In genomic region chr1:178055779-178056471, GRCh38 we compare ENCODE assay signal across 8 cellular contexts. TPM values are rescaled to one million over a fixed set of nuclear protein-coding genes. Genes with fewer than 3 reads are reported as not detected.
A peak's percentile ranks its signal among the peaks of the same experiment; 100 is the strongest.
DNase-seq lines count a peak whose midpoint lies in the region; ATAC-seq and TF ChIP-seq lines count a peak whose summit lies in the region.
"Had no signal": no experiment of that assay in that cellular context is flagged by ENCODE, and none has a peak within 500 bp of the region (broad histone marks: within the 10 kb centered on the region; RNA-seq: fewer than 3 reads in every experiment).

No MANE protein-coding gene starts in this region.

- peaks cover 0 to 1% of the 10 kb centered on the region in 2 donors for H3K27me3 Mint-ChIP-seq in CD8-positive, alpha-beta memory T cell

- DNase-seq in SIG-M5 (lab: John Stamatoyannopoulos, UW) (peak; percentile 73), left cardiac atrium (no peak), thyroid gland (no peak), NCI-H1105 treated with DMSO at 0.1 percent for 48 hours (lab: John Stamatoyannopoulos, UW) (no peak)
- DNase-seq in CD8-positive, alpha-beta memory T cell = no peak

- H3K27ac ChIP-seq in thyroid gland = peak overlapping the region in 2 of 3 donors; percentile 48 to 53
- no peak overlapping the region for H3K27ac ChIP-seq in CD8-positive, alpha-beta memory T cell (ENCODE audit: low read depth, low read length)

- peaks cover 0 to 26% of the 10 kb centered on the region in 2 donors for H3K4me1 ChIP-seq in thyroid gland
- H3K4me1 ChIP-seq in CD8-positive, alpha-beta memory T cell (ENCODE audit: insufficient read depth, low read length) = no peaks in the 10 kb centered on the region

- no peak overlapping the region for H3K27ac Mint-ChIP-seq in CD8-positive, alpha-beta memory T cell

- H3K36me3 ChIP-seq in thyroid gland = no peaks in the 10 kb centered on the region
- H3K36me3 ChIP-seq in CD8-positive, alpha-beta memory T cell (ENCODE audit: insufficient read depth, low read length) = no peaks in the 10 kb centered on the region

- no peak for TF ChIP-seq POLR2A in thyroid gland (IDR thresholded peaks at IDR 0.05)

- H3K4me3 ChIP-seq in thyroid gland (replicated peaks in 1 of 3) = no peak overlapping the region
- no peak overlapping the region for H3K4me3 ChIP-seq in CD8-positive, alpha-beta memory T cell (ENCODE audit: low read length)

- CTCF ChIA-PET in CD8-positive, alpha-beta memory T cell (lab: Charles Lee) = no interaction called here

- H3K4me1 Mint-ChIP-seq in CD8-positive, alpha-beta memory T cell = no peaks in the 10 kb centered on the region

- WGBS in thyroid gland, 2 donors = 71 to 78% methylated on average over 8 of the region's 8 CpGs

- H3K36me3 Mint-ChIP-seq in CD8-positive, alpha-beta memory T cell = no peaks in the 10 kb centered on the region

- H3K27me3 ChIP-seq in thyroid gland = no peaks in the 10 kb centered on the region
- H3K27me3 ChIP-seq in CD8-positive, alpha-beta memory T cell (ENCODE audit: insufficient read depth, low read length, poor library complexity, severe bottlenecking) = no peaks in the 10 kb centered on the region

- ATAC-seq in GM19438 (IDR thresholded peaks at IDR 0.05; ENCODE audit: low read depth, unreplicated experiment) (peak; percentile 88), HG03139 (IDR thresholded peaks at IDR 0.05; ENCODE audit: unreplicated experiment) (peak; percentile 87), left cardiac atrium (peak; percentile 16 to 63)

- H3K9me3 Mint-ChIP-seq in CD8-positive, alpha-beta memory T cell = peaks cover 0 to 5% (median 2%) of the 10 kb centered on the region in 5 donors

- no peaks in the 10 kb centered on the region for H3K9me3 ChIP-seq in thyroid gland
- no peaks in the 10 kb centered on the region for H3K9me3 ChIP-seq in CD8-positive, alpha-beta memory T cell (ENCODE audit: low read length)

- no peak for TF ChIP-seq CTCF in thyroid gland (IDR thresholded peaks at IDR 0.05)

- intact Hi-C loops in left cardiac atrium (cut with DNase I) (loop anchor here in 1 of 2 donors (5.0 kb wide), 1 partner anchor 36 kb away; the partner anchor contains the start of gene RASAL2), thyroid gland (cut with DNase I) (no loop called here)

- no peak overlapping the region for H3K4me3 Mint-ChIP-seq in CD8-positive, alpha-beta memory T cell

- POLR2A ChIA-PET in CD8-positive, alpha-beta memory T cell (lab: Charles Lee) = no interaction called here

RNA-seq across cellular contexts. Expression of gene RASAL2, which starts 38.0 kb away (rescaled TPM):
- 10 to 100 TPM; 16.9 to 27.8 TPM for total RNA-seq in left cardiac atrium
- total RNA-seq in thyroid gland = 10 to 100 TPM; 17.9 to 27.3 (median 23.5) TPM
- under 1 TPM; 0.04 to 0.07 TPM for total RNA-seq in CD8-positive, alpha-beta memory T cell
- not detected for polyA plus RNA-seq in CD8-positive, alpha-beta memory T cell
- total RNA-seq: activated CD8-positive, alpha-beta memory T cell treated with anti-CD3 and anti-CD28 coated beads for 36 hours had no signal

Comparison
In these comparisons a context has a peak if more than half of its experiments do, and no peak if none do; other contexts are left out.
1. RNA of gene RASAL2, which starts 38.0 kb away (total RNA-seq): 16.9 to 27.8 TPM in left cardiac atrium and 17.9 to 27.3 TPM in thyroid gland; 0.04 to 0.07 TPM in CD8-positive, alpha-beta memory T cell; every median in the first group is over 10 times any median in the second.
2. Peak in every context shown above with its lines, with median percentiles within 50 percentile points of each other: ATAC-seq.